ENCODE assay signal across 7 cellular contexts in the genomic region with DNA sequence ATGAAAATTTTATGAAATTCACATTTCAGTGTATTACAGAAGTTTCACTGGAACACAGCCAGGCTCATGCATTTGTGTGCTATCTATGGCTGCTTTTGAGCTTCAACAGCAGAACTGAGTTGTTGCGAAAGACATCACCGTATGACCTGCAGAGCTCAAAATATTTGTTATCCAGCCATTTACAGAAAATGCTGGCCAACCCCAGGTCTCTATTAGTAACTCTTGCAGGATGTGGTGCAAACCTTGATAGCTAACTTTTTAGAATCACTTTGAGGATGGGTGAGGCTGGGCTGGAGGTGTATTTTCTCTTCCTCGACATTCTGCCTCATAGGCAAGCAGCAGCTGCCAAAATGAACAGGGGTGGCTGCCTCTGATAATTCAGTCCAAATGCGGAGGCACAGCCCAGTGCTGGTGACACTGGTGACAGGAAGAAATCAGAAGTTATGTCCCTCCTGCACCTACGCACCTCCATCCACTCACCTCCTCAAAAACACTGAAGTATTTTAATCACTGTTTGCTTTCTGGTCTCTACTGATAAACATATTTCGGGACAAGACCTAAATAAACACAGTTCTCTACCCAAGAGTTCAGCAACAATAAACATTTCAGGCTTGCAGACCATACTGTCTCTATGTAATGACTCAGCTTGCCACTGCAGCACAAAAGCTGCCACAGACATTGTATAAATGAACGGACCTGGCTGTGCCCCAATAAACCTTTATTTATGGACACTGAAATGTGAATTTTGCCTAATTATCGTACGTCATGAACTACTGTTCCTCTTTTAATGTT. TPM values are rescaled to one million over a fixed set of nuclear protein-coding genes. Genes with fewer than 3 reads are reported as not detected.
DNase-seq lines count a peak whose midpoint lies in the region; ATAC-seq, FAIRE-seq and TF ChIP-seq lines count a peak whose summit lies in the region.

No MANE protein-coding gene starts in this region.

- intact Hi-C loops in Panc1 (cut with micrococcal nuclease; ENCODE audit: unreplicated experiment) (no loop called here), psoas muscle (cut with DNase I) (loop anchor here in 1 of 2 donors (10.0 kb wide), 1 partner anchor 118 kb away; no protein-coding TSS in a partner anchor)
- intact Hi-C loops in activated T-helper 2 cell treated with anti-CD3 and anti-CD28 coated beads, Interferon-gamma antibody, Interleukin-2, Interleukin-4, amounts not matched to agents 10 μg/mL and 5 μg/mL and 100 μg/mL, durations not matched to agents 14 hours and 24 hours and 36 hours (cut with micrococcal nuclease), result no loop called here

- WGBS in psoas muscle, 3 donors, result 25 to 37% (median 26%) methylated on average over 9 of the region's 9 CpGs

- no TSS peak for BruUV-seq in Panc1 (replicated peaks; lab: Mats Ljungman, UMichigan)

- peaks cover 4% of the 10 kb centered on the region for H3K9me3 Mint-ChIP-seq in activated T-helper 2 cell treated with anti-CD3 and anti-CD28 coated beads, Interferon-gamma antibody, Interleukin-2, Interleukin-4, amounts not matched to agents 10 μg/mL and 5 μg/mL and 100 μg/mL, durations not matched to agents 14 hours and 24 hours and 36 hours

- DNase-seq in H54 (ENCODE audit: insufficient read length, low spot score) (no peak), Panc1 (ENCODE audit: low read depth, low spot score) (no peak), fibroblast of gingiva (ENCODE audit: low read depth) (peak; percentile 88), psoas muscle (no peak), activated T-cell treated with anti-CD3 and anti-CD28 coated beads for 4 hours (no peak)
- DNase-seq in activated T-helper 2 cell treated with anti-CD3 and anti-CD28 coated beads, Interferon-gamma antibody, Interleukin-2, Interleukin-4, amounts not matched to agents 10 μg/mL and 5 μg/mL and 100 μg/mL, durations not matched to agents 14 hours and 24 hours and 36 hours (ENCODE audit: low spot score), result no peak

- H3K4me1 Mint-ChIP-seq in activated T-helper 2 cell treated with anti-CD3 and anti-CD28 coated beads, Interferon-gamma antibody, Interleukin-2, Interleukin-4, amounts not matched to agents 10 μg/mL and 5 μg/mL and 100 μg/mL, durations not matched to agents 14 hours and 24 hours and 36 hours (ENCODE audit: low read depth), result peaks cover 50% of the 10 kb centered on the region

- CTCF ChIA-PET in Panc1 (lab: Charles Lee), result no interaction called here

- no peaks in the 10 kb centered on the region for H3K27me3 Mint-ChIP-seq in activated T-helper 2 cell treated with anti-CD3 and anti-CD28 coated beads, Interferon-gamma antibody, Interleukin-2, Interleukin-4, amounts not matched to agents 10 μg/mL and 5 μg/mL and 100 μg/mL, durations not matched to agents 14 hours and 24 hours and 36 hours (ENCODE audit: low read depth)

- H3K36me3 ChIP-seq in Panc1 (ENCODE audit: control insufficient read depth, insufficient read depth, low read length), result no peaks in the 10 kb centered on the region
- H3K36me3 ChIP-seq in psoas muscle (ENCODE audit: insufficient read depth in 1 of 2, low read depth in 1 of 2), result no peaks in the 10 kb centered on the region

- no peaks in the 10 kb centered on the region for H3K27me3 ChIP-seq in Panc1 (ENCODE audit: control insufficient read depth, insufficient read depth, low read length)
- no peaks in the 10 kb centered on the region for H3K27me3 ChIP-seq in psoas muscle (ENCODE audit: insufficient read depth in 3 of 3, low read length in 2 of 3)

- TF ChIP-seq POLR2A in H54 (IDR thresholded peaks at IDR 0.05; ENCODE audit: low read depth, low read length), result no peak

- peak; percentile 50 for FAIRE-seq in H54 (lab: Jason Lieb, UNC)

- peaks cover 82% of the 10 kb centered on the region for H3K4me1 ChIP-seq in Panc1 (ENCODE audit: control insufficient read depth, insufficient read depth, low read length)
- H3K4me1 ChIP-seq in psoas muscle, result peaks cover 96% of the 10 kb centered on the region

- no peak overlapping the region for H3K27ac Mint-ChIP-seq in activated T-helper 2 cell treated with anti-CD3 and anti-CD28 coated beads, Interferon-gamma antibody, Interleukin-2, Interleukin-4, amounts not matched to agents 10 μg/mL and 5 μg/mL and 100 μg/mL, durations not matched to agents 14 hours and 24 hours and 36 hours

- in situ Hi-C loops in Panc1 (cut with HindIII; ENCODE audit: low pct_unique_long_range_greater_than_20kb, low sequenced_read_pairs), result no loop called here

- peaks cover 9% of the 10 kb centered on the region for H3K36me3 Mint-ChIP-seq in activated T-helper 2 cell treated with anti-CD3 and anti-CD28 coated beads, Interferon-gamma antibody, Interleukin-2, Interleukin-4, amounts not matched to agents 10 μg/mL and 5 μg/mL and 100 μg/mL, durations not matched to agents 14 hours and 24 hours and 36 hours (ENCODE audit: low read depth)

- no peak overlapping the region for H3K4me3 Mint-ChIP-seq in activated T-helper 2 cell treated with anti-CD3 and anti-CD28 coated beads, Interferon-gamma antibody, Interleukin-2, Interleukin-4, amounts not matched to agents 10 μg/mL and 5 μg/mL and 100 μg/mL, durations not matched to agents 14 hours and 24 hours and 36 hours (ENCODE audit: low read depth)

- H3K27ac ChIP-seq in Panc1 (ENCODE audit: low read length) (peak overlapping the region; percentile 92), psoas muscle (peak overlapping the region; percentile 56)

- peak; percentile 78 for ATAC-seq in Panc1
- no peak for ATAC-seq in psoas muscle
- ATAC-seq in GM21360 (IDR thresholded peaks at IDR 0.05; ENCODE audit: unreplicated experiment), result no peak

- H3K9me3 ChIP-seq in Panc1 (ENCODE audit: control insufficient read depth, insufficient read depth, low read depth, low read length) (no peaks in the 10 kb centered on the region; the same call in 1 of the 2 replicates), psoas muscle (no peaks in the 10 kb centered on the region)

- no peak for TF ChIP-seq CTCF in Panc1 (IDR thresholded peaks at IDR 0.05)
- no peak for TF ChIP-seq CTCF in psoas muscle (IDR thresholded peaks at IDR 0.05)

- POLR2A ChIA-PET in Panc1 (lab: Charles Lee), result interaction anchor here (0.6 kb wide), 1 partner anchor 38 kb away, joined by 28 read pairs; no protein-coding TSS in a partner anchor

- H3K4me3 ChIP-seq in Panc1 (ENCODE audit: low read depth in 2 of 2, low read length in 2 of 2), result peak overlapping the region in 1 of 2 experiments; percentile 46; a peak in 2 of 4 replicates
- peak overlapping the region; percentile 8 for H3K4me3 ChIP-seq in psoas muscle

RNA-seq across cellular contexts. Expression of a gene that starts 28.5 kb away (rescaled TPM):
- total RNA-seq in Panc1 (2021; ENCODE audit: unreplicated experiment), result 113 TPM
- 75.4 TPM for polyA plus RNA-seq in Panc1 (2012; ENCODE audit: insufficient read length)
- total RNA-seq in psoas muscle, result 10 to 100 TPM; 38.6 to 83.0 (median 57.7) TPM
- 10 to 100 TPM; 15.9 to 31.7 (median 23.3) TPM for polyA plus RNA-seq in psoas muscle
- 75.4 and 84.4 TPM in 2 replicates for total RNA-seq in activated T-helper 2 cell treated with anti-CD3 and anti-CD28 coated beads, Interferon-gamma antibody, Interleukin-2, Interleukin-4, amounts not matched to agents 10 μg/mL and 5 μg/mL and 100 μg/mL, durations not matched to agents 14 hours and 24 hours and 36 hours
